In genomic region chr11:61999141-61999975, GRCh38 we compare ENCODE assay signal across 20 cellular contexts. TPM values are rescaled to one million over a fixed set of nuclear protein-coding genes. Genes with fewer than 3 reads are reported as not detected.
DNase-seq lines count a peak whose midpoint lies in the region; ATAC-seq, FAIRE-seq and TF ChIP-seq lines count a peak whose summit lies in the region.
"Had no signal": no experiment of that assay in that cellular context is flagged by ENCODE, and none has a peak within 500 bp of the region (broad histone marks: within the 10 kb centered on the region; RNA-seq: fewer than 3 reads in every experiment).

No MANE protein-coding gene starts in this region.

- H3K4me2 ChIP-seq in K562 (ENCODE audit: insufficient read depth, low read length) = no peak overlapping the region

- DNase-seq in Calu3 (no peak), HFFc6 (no peak), K562 (ENCODE audit: extremely low read depth in 1 of 4, low spot score in 3 of 4) (no peak), mesenteric fat pad (ENCODE audit: low spot score) (peak; percentile 37), HuH-7 (ENCODE audit: low spot score) (no peak), HEK293T (ENCODE audit: extremely low spot score) (no peak), stomach (no peak)
- DNase-seq: activated T-cell treated with anti-CD3 and anti-CD28 coated beads for 4 hours, HCEC 1CT, islet precursor cell, NCI-H187 treated with DMSO at 0.1 percent for 48 hours, NCI-H69, ovary, substantia nigra, T-cell had no signal

- H3K9me3 Mint-ChIP-seq in Calu3 (ENCODE audit: low read depth, unreplicated experiment) (peaks cover 8% of the 10 kb centered on the region), HFFc6 (peaks cover 14% of the 10 kb centered on the region)
- H3K9me3 Mint-ChIP-seq: central memory CD8-positive, alpha-beta T cell had no signal

- in situ Hi-C loops in K562 (cut with MboI) = no loop called here

- no peak for ATAC-seq in K562
- ATAC-seq: T-cell had no signal

- peaks cover 5% of the 10 kb centered on the region for H3K9me3 ChIP-seq in K562 (replicated peaks; ENCODE audit: control insufficient read depth, insufficient read depth, low read depth, low read length)
- H3K9me3 ChIP-seq in stomach = peaks cover 0 to 16% (median 5%) of the 10 kb centered on the region in 4 donors
- H3K9me3 ChIP-seq: ovary had no signal

- H3K4me1 Mint-ChIP-seq in Calu3 (ENCODE audit: low read depth, unreplicated experiment) (peaks cover 16% of the 10 kb centered on the region), HFFc6 (ENCODE audit: low read depth) (peaks cover under 1% of the 10 kb centered on the region; the same call in 1 of the 2 replicates)
- H3K4me1 Mint-ChIP-seq: central memory CD8-positive, alpha-beta T cell; memory B cell; T-cell had no signal

- peaks cover 16 to 17% of the 10 kb centered on the region in 2 experiments for H3K4me1 ChIP-seq in K562 (replicated peaks in 1 of 2; ENCODE audit: control insufficient read depth in 2 of 2, insufficient read depth in 2 of 2, low read length in 2 of 2)
- H3K4me1 ChIP-seq in stomach = peaks cover 0 to 10% (median 2%) of the 10 kb centered on the region in 4 donors

- H3K79me2 ChIP-seq in K562 (ENCODE audit: control insufficient read depth, insufficient read depth, low read length) = no peaks in the 10 kb centered on the region

- POLR2A ChIA-PET in K562 (lab: Yijun Ruan, JAX) (interaction anchor here (1.1 to 2.0 kb wide), 3 partner anchors 9 to 33 kb away, joined by 3 to 4 read pairs (median 4); no protein-coding TSS in a partner anchor), HEK293T (lab: Yijun Ruan, JAX) (no interaction called here)

- H3K27me3 Mint-ChIP-seq in Calu3 (ENCODE audit: unreplicated experiment) (no peaks in the 10 kb centered on the region), HFFc6 (ENCODE audit: insufficient read depth) (peaks cover 3% of the 10 kb centered on the region; the same call in 1 of the 2 replicates)
- H3K27me3 Mint-ChIP-seq: central memory CD8-positive, alpha-beta T cell; T-cell had no signal

- H3K36me3 ChIP-seq in K562 (ENCODE audit: control insufficient read depth, insufficient read depth, low read length) (no peaks in the 10 kb centered on the region), stomach (peaks cover 0 to 8% (median 0%) of the 10 kb centered on the region in 4 donors)
- H3K36me3 ChIP-seq: ovary had no signal

- intact Hi-C loops in Calu3 (cut with micrococcal nuclease; ENCODE audit: unreplicated experiment) = no loop called here
- intact Hi-C loops in K562 (cut with micrococcal nuclease) = no loop called here
- intact Hi-C loops in stomach (cut with DNase I; ENCODE audit: low total_unique reads) = no loop called here

- no peak for TF ChIP-seq RAD21 in K562 (CRISPR knock-in tag; conservative IDR thresholded peaks at IDR 0.05 in 1 of 2, IDR thresholded peaks at IDR 0.05 in 1 of 2)

- H3K9me1 ChIP-seq in K562 (ENCODE audit: control insufficient read depth, insufficient read depth, low read length) = no peaks in the 10 kb centered on the region

- CTCF ChIA-PET in Calu3 (lab: Charles Lee) (no interaction called here), K562 (lab: Yijun Ruan, JAX; ENCODE audit: low intra/inter-chr PET ratio) (no interaction called here), HEK293T (lab: Yijun Ruan, JAX) (interaction anchor here (0.9 kb wide), 1 partner anchor 100 kb away, joined by 3 read pairs; no protein-coding TSS in a partner anchor)

- BruUV-seq in Calu3 (replicated peaks; lab: Mats Ljungman, UMichigan) (no TSS peak), K562 (replicated peaks; lab: Mats Ljungman, UMichigan) (no TSS peak)

- 67% methylated on average over 7 of the region's 7 CpGs for WGBS in K562 (ENCODE audit: insufficient coverage, low coverage, missing lambda C conversion rate)
- 94 to 96% (median 95%) methylated on average over 7 of the region's 7 CpGs for WGBS in stomach, 5 donors

- H3K27me3 ChIP-seq in K562 (ENCODE audit: control insufficient read depth in 2 of 2, insufficient read depth in 2 of 2, low read length in 2 of 2) (no peaks in the 10 kb centered on the region), stomach (no peaks in the 10 kb centered on the region)
- H3K27me3 ChIP-seq: ovary had no signal

- H4K20me1 ChIP-seq in K562 (replicated peaks; ENCODE audit: control insufficient read depth, insufficient read depth, low read length) = no peaks in the 10 kb centered on the region

- TF ChIP-seq EP300 in K562 (IDR thresholded peaks at IDR 0.05; ENCODE audit: low read length) (no peak), stomach (IDR thresholded peaks at IDR 0.05) (no peak)

- no peak overlapping the region for H2AFZ ChIP-seq in K562 (ENCODE audit: low read depth, low read length)

- no peak overlapping the region for H3K9ac ChIP-seq in K562 (ENCODE audit: insufficient read depth in 1 of 2, low read depth in 2 of 2, low read length in 2 of 2)

- FAIRE-seq in K562 (lab: Jason Lieb, UNC) = peak; percentile 29
- FAIRE-seq: endometrium had no signal

- H3K4me3 Mint-ChIP-seq in Calu3 (ENCODE audit: low read depth, unreplicated experiment) (no peak overlapping the region), HFFc6 (no peak overlapping the region)
- H3K4me3 Mint-ChIP-seq: CD14-positive monocyte; central memory CD8-positive, alpha-beta T cell; memory B cell; T-cell had no signal

- TF ChIP-seq POLR2A in K562 (conservative IDR thresholded peaks at IDR 0.05) (no peak), stomach (IDR thresholded peaks at IDR 0.05) (no peak)

- no peak overlapping the region for H3K4me3 ChIP-seq in K562
- H3K4me3 ChIP-seq in stomach = no peak overlapping the region
- H3K4me3 ChIP-seq: ovary had no signal

- no peaks in the 10 kb centered on the region for H3K36me3 Mint-ChIP-seq in Calu3 (ENCODE audit: insufficient read depth, unreplicated experiment)
- peaks cover 15% of the 10 kb centered on the region for H3K36me3 Mint-ChIP-seq in HFFc6 (ENCODE audit: low read depth)

- H3K27ac ChIP-seq in K562 (ENCODE audit: extremely low read depth, low read depth, low read length) = no peak overlapping the region
- no peak overlapping the region for H3K27ac ChIP-seq in stomach
- H3K27ac ChIP-seq: ovary had no signal

- H3K27ac Mint-ChIP-seq in Calu3 (ENCODE audit: unreplicated experiment) (peak overlapping the region; percentile 21), HFFc6 (peak overlapping the region; percentile 29)
- H3K27ac Mint-ChIP-seq: CD14-positive monocyte, memory B cell, T-cell had no signal

- no peak for TF ChIP-seq CTCF in Calu3 (IDR thresholded peaks at IDR 0.05; ENCODE audit: unreplicated experiment)
- no peak for TF ChIP-seq CTCF in HFFc6 (IDR thresholded peaks at IDR 0.05)
- TF ChIP-seq CTCF in K562 (IDR thresholded peaks at IDR 0.05 in 2 of 3, conservative IDR thresholded peaks at IDR 0.05 in 1 of 3; ENCODE audit: insufficient read depth in 2 of 3, low read depth in 1 of 3, low read length in 3 of 3) = no peak
- TF ChIP-seq CTCF in stomach (IDR thresholded peaks at IDR 0.05) = no peak

TF ChIP-seq in HEK293T, 16 proteins besides CTCF, POLR2A, EP300 and RAD21 (continues in another document):
- no peak for TF ChIP-seq NFRKB (IDR thresholded peaks at IDR 0.05)

RNA-seq across cellular contexts. Expression of gene FTH1, which starts 31.9 kb away (rescaled TPM):
- total RNA-seq in Calu3 (2022) = 1,555 and 1,627 TPM in 2 replicates
- 1,000 to 10,000 TPM; 2,192 to 2,832 (median 2,637) TPM for total RNA-seq in HFFc6 (2021; fragmentation: NEBNext Ultra II Directional; extraction: Animal tissue kit (Norgen Biotek cat#: 25700))
- total RNA-seq in K562 (2011; cell fraction: chromatin; rRNA removed; ENCODE audit: low replicate concordance) = 340 and 424 TPM in 2 replicates
- total RNA-seq in K562 (2011; cell fraction: nucleolus; rRNA removed) = 235 and 254 TPM in 2 replicates
- total RNA-seq in K562 (2011; cell fraction: nucleoplasm; rRNA removed) = 466 and 809 TPM in 2 replicates
- total RNA-seq in K562 (2014; rRNA removed) = 542 and 714 TPM in 2 replicates
- 854 and 941 TPM in 2 replicates for total RNA-seq in K562 (2014; rRNA removed; fragmentation: Illumina TruSeq; extraction: Trizol)
- 794 and 802 TPM in 2 replicates for total RNA-seq in K562 (2015; rRNA removed; fragmentation: Illumina TruSeq; extraction: Trizol)
- total RNA-seq in K562 (2021) = 1,987 and 1,991 TPM in 2 replicates
- 692 and 749 TPM in 2 replicates for polyA plus RNA-seq in K562 (2011; rRNA removed)
- polyA plus RNA-seq in K562 (2011; cell fraction: cytosol; rRNA removed) = 753 and 1,113 TPM in 2 replicates
- polyA plus RNA-seq in K562 (2011; cell fraction: nucleus; rRNA removed) = 360 and 464 TPM in 2 replicates
- 2,840 and 5,114 TPM in 2 replicates for polyA plus RNA-seq in K562 (2012)
- polyA plus RNA-seq in K562 (2014; fragmentation: Illumina TruSeq; extraction: Trizol) = 2,369 and 3,146 TPM in 2 replicates
- polyA plus RNA-seq in K562 (2014; fragmentation: Nextera tagmentation; extraction: Ambion mirVana) = 100 to 1,000 TPM; 370 to 426 TPM
- polyA plus RNA-seq in K562 (2014; rRNA removed) = 1,104 and 1,916 TPM in 2 replicates
- polyA minus RNA-seq in K562 (2011; rRNA and poly(A)+ RNA removed) = 797 and 971 TPM in 2 replicates
- polyA minus RNA-seq in K562 (2011; cell fraction: cytosol; rRNA and poly(A)+ RNA removed) = 687 and 1,035 TPM in 2 replicates
- 101 and 228 TPM in 2 replicates for polyA minus RNA-seq in K562 (2011; cell fraction: nucleus; rRNA and poly(A)+ RNA removed)
- 7,690 TPM for total RNA-seq in mesenteric fat pad
- total RNA-seq in stomach = 1,000 to 10,000 TPM in 4 of 5 donors, 100 to 1,000 TPM in 1; 703 to 2,177 (median 1,757) TPM
- polyA plus RNA-seq in stomach = 1,000 to 10,000 TPM; 4,996 to 8,523 (median 5,775) TPM

RNA-seq across cellular contexts. Expression of gene BEST1, which starts 49.2 kb away (rescaled TPM):
- total RNA-seq in Calu3 (2022) = 0.78 and 1.1 TPM in 2 replicates
- 1 to 10 TPM in 5 of 6 experiments, under 1 TPM in 1; 0.92 to 2.0 (median 1.9) TPM for total RNA-seq in HFFc6 (2021; fragmentation: NEBNext Ultra II Directional; extraction: Animal tissue kit (Norgen Biotek cat#: 25700))
- total RNA-seq in K562 (2011; cell fraction: chromatin; rRNA removed; ENCODE audit: low replicate concordance) = 4.5 and 6.1 TPM in 2 replicates
- 4.7 and 5.5 TPM in 2 replicates for total RNA-seq in K562 (2011; cell fraction: nucleolus; rRNA removed)
- 4.4 and 5.5 TPM in 2 replicates for total RNA-seq in K562 (2011; cell fraction: nucleoplasm; rRNA removed)
- 0.36 and 0.61 TPM in 2 replicates for total RNA-seq in K562 (2014; rRNA removed)
- 0.35 and 0.40 TPM in 2 replicates for total RNA-seq in K562 (2014; rRNA removed; fragmentation: Illumina TruSeq; extraction: Trizol)
- 0.07 and 0.11 TPM in 2 replicates for total RNA-seq in K562 (2015; rRNA removed; fragmentation: Illumina TruSeq; extraction: Trizol)
- total RNA-seq in K562 (2021) = 0.85 and 1.0 TPM in 2 replicates
- polyA plus RNA-seq in K562 (2011; rRNA removed) = 0.22 and 0.49 TPM in 2 replicates
- 0.15 and 0.35 TPM in 2 replicates for polyA plus RNA-seq in K562 (2011; cell fraction: cytosol; rRNA removed)
- polyA plus RNA-seq in K562 (2011; cell fraction: nucleus; rRNA removed) = 1.4 and 1.9 TPM in 2 replicates
- 1.0 and 15.0 TPM in 2 replicates for polyA plus RNA-seq in K562 (2012)
- polyA plus RNA-seq in K562 (2014; fragmentation: Illumina TruSeq; extraction: Trizol) = 0.73 and 0.86 TPM in 2 replicates
- polyA plus RNA-seq in K562 (2014; fragmentation: Nextera tagmentation; extraction: Ambion mirVana) = under 1 TPM; 0.27 to 0.62 TPM
- 1.3 TPM in 2 replicates for polyA plus RNA-seq in K562 (2014; rRNA removed)
- polyA minus RNA-seq in K562 (2011; rRNA and poly(A)+ RNA removed) = 0.28 and 0.66 TPM in 2 replicates
- not detected in 2 replicates for polyA minus RNA-seq in K562 (2011; cell fraction: cytosol; rRNA and poly(A)+ RNA removed)
- polyA minus RNA-seq in K562 (2011; cell fraction: nucleus; rRNA and poly(A)+ RNA removed) = 0.67 and 2.3 TPM in 2 replicates
- 13.2 TPM for total RNA-seq in mesenteric fat pad
- 10 to 100 TPM in 2 of 5 donors, 1 to 10 TPM in 2, not detected in 1; 1.2 to 27.4 (median 6.6) TPM for total RNA-seq in stomach
- 1 to 10 TPM; 3.4 to 3.8 (median 3.7) TPM for polyA plus RNA-seq in stomach
- total RNA-seq: Daoy had no signal
